In the genomic region with DNA sequence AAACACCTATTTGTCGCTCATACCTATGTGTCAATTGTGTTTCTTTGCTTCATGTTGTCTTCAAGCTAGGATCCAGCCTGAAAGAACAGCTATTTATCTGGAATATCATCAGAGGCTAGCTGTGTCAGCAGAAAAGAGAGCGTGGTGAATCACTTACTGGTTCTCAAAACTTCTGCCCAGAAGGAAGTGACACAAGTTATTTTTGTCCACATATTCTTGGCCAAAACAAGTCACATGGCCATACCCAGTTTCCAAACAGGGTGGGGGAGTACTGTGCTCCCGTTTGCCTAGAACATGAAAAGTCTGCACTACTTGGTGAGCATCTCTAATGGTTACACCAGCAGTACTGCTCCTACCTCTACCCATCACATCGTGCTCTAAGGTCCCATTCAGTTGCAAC, we compare ENCODE assay signal across 9 cellular contexts.
DNase-seq lines count a peak whose midpoint lies in the region; ATAC-seq and TF ChIP-seq lines count a peak whose summit lies in the region.
"Had no signal": no experiment of that assay in that cellular context is flagged by ENCODE, and none has a peak within 500 bp of the region (broad histone marks: within the 10 kb centered on the region; RNA-seq: fewer than 3 reads in every experiment).

No MANE protein-coding gene starts in this region.

- intact Hi-C loops in body of pancreas (cut with DNase I): no loop called here

- no peaks in the 10 kb centered on the region for H3K36me3 ChIP-seq in body of pancreas (replicated peaks in 1 of 2; ENCODE audit: insufficient read depth in 1 of 2, low read depth in 2 of 2)

- WGBS in body of pancreas, 2 donors: 63 to 67% methylated on average over 4 of the region's 4 CpGs

- TF ChIP-seq CTCF in body of pancreas (IDR thresholded peaks at IDR 0.05): no peak
- no peak for TF ChIP-seq CTCF in omental fat pad (IDR thresholded peaks at IDR 0.05)

- H3K4me1 ChIP-seq in body of pancreas: no peaks in the 10 kb centered on the region

- no peak for TF ChIP-seq POLR2A in body of pancreas (IDR thresholded peaks at IDR 0.05)

- no peak overlapping the region for H3K27ac ChIP-seq in body of pancreas
- H3K27ac ChIP-seq: hepatocyte had no signal

- no peaks in the 10 kb centered on the region for H3K9me3 ChIP-seq in body of pancreas

- DNase-seq in body of pancreas (peak in 1 of 4 donors; percentile 28), omental fat pad (ENCODE audit: low spot score) (no peak), cerebellar nuclear complex (lab: John Stamatoyannopoulos, UW) (no peak), NCI-H1694 (lab: John Stamatoyannopoulos, UW) (no peak), NCI-H2196 (lab: John Stamatoyannopoulos, UW; ENCODE audit: unreplicated experiment) (no peak)

- no peaks in the 10 kb centered on the region for H3K27me3 ChIP-seq in body of pancreas
- H3K27me3 ChIP-seq: hepatocyte had no signal

- H3K4me3 ChIP-seq in body of pancreas: no peak overlapping the region
- H3K4me3 ChIP-seq: hepatocyte had no signal

- ATAC-seq in GM18907 (IDR thresholded peaks at IDR 0.05; ENCODE audit: unreplicated experiment) (peak; percentile 66), HG03066 (IDR thresholded peaks at IDR 0.05; ENCODE audit: low read depth, unreplicated experiment) (peak; percentile 76), body of pancreas (peak; percentile 47), omental fat pad (ENCODE audit: low FRiP score) (peak; percentile 37), HG03175 (IDR thresholded peaks at IDR 0.05; ENCODE audit: unreplicated experiment) (no peak)
